Comparison of ENCODE assay signal across 8 cellular contexts in genomic region chr1:21651214-21652042, GRCh38. TPM values are rescaled to one million over a fixed set of nuclear protein-coding genes. Genes with fewer than 3 reads are reported as not detected.
DNase-seq lines count a peak whose midpoint lies in the region; ATAC-seq and TF ChIP-seq lines count a peak whose summit lies in the region.

No MANE protein-coding gene starts in this region.

- peak overlapping the region; percentile 75 for H3K4me3 Mint-ChIP-seq in activated naive CD4-positive, alpha-beta T cell treated with anti-CD3 and anti-CD28 coated beads for 36 hours

- peaks cover 14% of the 10 kb centered on the region for H3K4me1 Mint-ChIP-seq in activated naive CD4-positive, alpha-beta T cell treated with anti-CD3 and anti-CD28 coated beads for 36 hours (ENCODE audit: low read depth)

- no peak for TF ChIP-seq CTCF in prostate gland (IDR thresholded peaks at IDR 0.05)

- WGBS in prostate gland, result 18% methylated on average over 33 of the region's 80 CpGs

- H3K4me3 ChIP-seq in prostate gland, result peak overlapping the region; percentile 39 to 44

- ATAC-seq in HG03460 (IDR thresholded peaks at IDR 0.05; ENCODE audit: unreplicated experiment) (no peak), HG02798 (IDR thresholded peaks at IDR 0.05; ENCODE audit: poor library complexity, unreplicated experiment) (no peak)

- no peak for TF ChIP-seq POLR2A in prostate gland (IDR thresholded peaks at IDR 0.05)

- peak; percentile 35 for DNase-seq in EH (ENCODE audit: low read depth)
- peak; percentile 86 for DNase-seq in NCI-H2227 (lab: John Stamatoyannopoulos, UW; ENCODE audit: unreplicated experiment)
- DNase-seq in activated naive CD4-positive, alpha-beta T cell treated with anti-CD3 and anti-CD28 coated beads for 36 hours, result peak; percentile 44
- DNase-seq in head of caudate nucleus, result peak in 34 of 42 donors; percentile 52 to 85 (median 73)
- DNase-seq in prostate gland (ENCODE audit: low spot score), result no peak
- DNase-seq in SKM-1 treated with dmso at 0.1 percent for 144 hours (lab: John Stamatoyannopoulos, UW; ENCODE audit: unreplicated experiment), result no peak

- H3K4me1 ChIP-seq in prostate gland (replicated peaks), result peaks cover 5% of the 10 kb centered on the region

- H3K27ac Mint-ChIP-seq in activated naive CD4-positive, alpha-beta T cell treated with anti-CD3 and anti-CD28 coated beads for 36 hours, result no peak overlapping the region

- no peaks in the 10 kb centered on the region for H3K9me3 ChIP-seq in prostate gland

- H3K9me3 Mint-ChIP-seq in activated naive CD4-positive, alpha-beta T cell treated with anti-CD3 and anti-CD28 coated beads for 36 hours, result no peaks in the 10 kb centered on the region

- CTCF ChIA-PET in activated naive CD4-positive, alpha-beta T cell treated with anti-CD3 and anti-CD28 coated beads for 36 hours (lab: Charles Lee), result interaction anchor here (0.6 kb wide), 1 partner anchor 133 kb away, joined by 3 read pairs; no protein-coding TSS in a partner anchor

- H3K36me3 Mint-ChIP-seq in activated naive CD4-positive, alpha-beta T cell treated with anti-CD3 and anti-CD28 coated beads for 36 hours (ENCODE audit: low read depth), result no peaks in the 10 kb centered on the region

- intact Hi-C loops in activated naive CD4-positive, alpha-beta T cell treated with anti-CD3 and anti-CD28 coated beads for 36 hours (cut with micrococcal nuclease), result loop anchor here (10.0 kb wide), 1 partner anchor 397 kb away; no protein-coding TSS in a partner anchor
- intact Hi-C loops in head of caudate nucleus (cut with DNase I) (loop anchor here (10.0 kb wide), 2 partner anchors 307 to 397 kb away; no protein-coding TSS in a partner anchor), prostate gland (cut with DNase I) (loop anchor here (10.0 kb wide), 1 partner anchor 397 kb away; no protein-coding TSS in a partner anchor)

- H3K27ac ChIP-seq in prostate gland, result no peak overlapping the region

- H3K27me3 Mint-ChIP-seq in activated naive CD4-positive, alpha-beta T cell treated with anti-CD3 and anti-CD28 coated beads for 36 hours (ENCODE audit: low read depth), result peaks cover 19% of the 10 kb centered on the region

- no peaks in the 10 kb centered on the region for H3K27me3 ChIP-seq in prostate gland (replicated peaks; ENCODE audit: insufficient read depth)

- H3K36me3 ChIP-seq in prostate gland, result no peaks in the 10 kb centered on the region

RNA-seq across cellular contexts. Expression of gene RAP1GAP, which starts 17.7 kb away (rescaled TPM):
- total RNA-seq in activated naive CD4-positive, alpha-beta T cell treated with anti-CD3 and anti-CD28 coated beads for 36 hours, result under 1 TPM; 0.15 to 0.41 TPM
- total RNA-seq in prostate gland, result 10 to 100 TPM; 22.9 to 36.1 TPM

Comparison
In these comparisons a context has a peak if more than half of its experiments do, and no peak if none do; other contexts are left out.
1. DNase-seq: peak in EH (single experiment), NCI-H2227 (single experiment), activated naive CD4-positive, alpha-beta T cell treated with anti-CD3 and anti-CD28 coated beads for 36 hours (single experiment) and head of caudate nucleus (34 of 42); none in prostate gland (single experiment) and SKM-1 treated with dmso at 0.1 percent for 144 hours (single experiment).
2. RNA of gene RAP1GAP, which starts 17.7 kb away (total RNA-seq): 22.9 to 36.1 TPM in prostate gland; 0.15 to 0.41 TPM in activated naive CD4-positive, alpha-beta T cell treated with anti-CD3 and anti-CD28 coated beads for 36 hours; every median in the first group is over 10 times any median in the second.